In the genomic region with DNA sequence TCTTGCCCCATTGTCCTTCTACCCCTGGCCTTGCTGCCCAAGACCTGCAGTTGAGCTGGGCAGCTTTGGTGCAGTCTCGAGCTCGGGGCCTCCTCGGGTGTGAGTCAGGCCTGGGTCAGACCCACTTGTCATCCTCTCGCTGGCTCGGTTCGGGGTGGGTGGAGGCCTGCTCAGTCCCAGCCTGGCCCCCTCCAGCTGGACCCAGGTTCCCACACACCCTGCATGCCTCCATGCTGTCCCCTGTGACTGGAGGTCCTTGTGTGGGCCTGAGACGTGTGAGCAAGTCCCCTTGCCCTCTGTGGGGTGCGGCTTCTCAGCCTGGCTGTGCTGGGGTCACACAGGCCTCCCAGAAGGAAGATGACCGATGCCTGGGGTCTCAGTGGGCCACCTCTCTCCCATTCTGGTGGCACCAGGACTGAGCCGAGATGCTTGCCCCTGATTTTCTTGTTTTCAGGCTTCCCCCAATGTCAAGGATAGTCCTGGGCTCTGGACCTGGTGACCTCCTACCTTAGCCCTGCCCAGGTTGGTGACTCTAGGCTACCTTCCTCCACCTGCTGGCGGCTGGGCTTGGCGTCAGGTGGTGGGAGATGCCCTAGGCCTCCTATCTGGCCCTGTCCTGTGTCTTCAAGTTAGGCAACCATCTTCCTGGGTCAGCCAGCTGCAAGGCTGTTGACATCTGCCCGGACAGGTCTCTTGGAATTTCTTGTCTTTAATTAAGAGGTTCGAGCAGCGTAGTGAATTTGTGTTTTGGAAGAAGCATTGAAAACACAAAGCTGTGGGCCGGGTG, we compare ENCODE assay signal across 19 cellular contexts. TPM values are rescaled to one million over a fixed set of nuclear protein-coding genes. Genes with fewer than 3 reads are reported as not detected.
DNase-seq lines count a peak whose midpoint lies in the region; TF ChIP-seq lines count a peak whose summit lies in the region.
"Had no signal": no experiment of that assay in that cellular context is flagged by ENCODE, and none has a peak within 500 bp of the region (broad histone marks: within the 10 kb centered on the region; RNA-seq: fewer than 3 reads in every experiment).

No MANE protein-coding gene starts in this region.

- H3K27me3 ChIP-seq in esophagus muscularis mucosa = no peaks in the 10 kb centered on the region
- H3K27me3 ChIP-seq in neuronal stem cell (ENCODE audit: control insufficient read depth in 3 of 3, insufficient read depth in 3 of 3, low read depth in 1 of 3, low read length in 3 of 3) = peaks cover 0 to 9% (median 0%) of the 10 kb centered on the region in 3 experiments
- H3K27me3 ChIP-seq in thymus (ENCODE audit: control insufficient read depth, insufficient read depth) = no peaks in the 10 kb centered on the region

- H3K4ac ChIP-seq in neuronal stem cell (ENCODE audit: low read length) = no peak overlapping the region

- H2BK12ac ChIP-seq in neuronal stem cell (ENCODE audit: low read length) = peak overlapping the region; percentile 46

- 87% methylated on average over 13 of the region's 16 CpGs for WGBS in esophagus muscularis mucosa
- no CpG with 5 or more reads among the region's 16 CpGs for WGBS in neuronal stem cell (ENCODE audit: extremely low coverage in 2 of 2, insufficient read length in 2 of 2, insufficient replicate concordance in 1 of 2), 2 donors
- 96% methylated on average over 16 of the region's 16 CpGs for WGBS in thymus

- TF ChIP-seq POLR2A in esophagus muscularis mucosa (IDR thresholded peaks at IDR 0.05; ENCODE audit: low read depth) = no peak

- H3K27ac ChIP-seq in VCaP = peak overlapping the region; percentile 99
- H3K27ac ChIP-seq in esophagus muscularis mucosa (replicated peaks in 1 of 4) = peak overlapping the region; percentile 78 to 86 (median 81)
- no peak overlapping the region for H3K27ac ChIP-seq in neuronal stem cell (replicated peaks; ENCODE audit: low read length)
- peak overlapping the region; percentile 31 for H3K27ac ChIP-seq in thymus (ENCODE audit: low read depth)

- no peak for DNase-seq in esophagus muscularis mucosa (ENCODE audit: extremely low spot score)
- DNase-seq in neuronal stem cell (ENCODE audit: low spot score) = no peak
- no peak for DNase-seq in NK-92 (lab: John Stamatoyannopoulos, UW; ENCODE audit: unreplicated experiment)
- DNase-seq in T-helper 2 cell = no peak
- DNase-seq in CD1c-positive myeloid dendritic cell (ENCODE audit: extremely low spot score) = no peak
- DNase-seq: AML-193; central memory CD4-positive, alpha-beta T cell; COR-L47; DMS79 treated with DMSO at 0.1 percent for 48 hours; effector CD8-positive, alpha-beta T cell; foreskin melanocyte; mesenchymal stem cell; NCI-H1092; NCI-H2029 treated with DMSO at 0.1 percent for 48 hours; PC-3; SIG-M5 had no signal

- H2AFZ ChIP-seq in neuronal stem cell (ENCODE audit: low read length) = no peak overlapping the region

- H3K14ac ChIP-seq in neuronal stem cell (ENCODE audit: low read length) = no peak overlapping the region

- peak overlapping the region; percentile 68 for H2AK5ac ChIP-seq in neuronal stem cell (ENCODE audit: low read depth, low read length)

- no peak overlapping the region for H4K91ac ChIP-seq in neuronal stem cell (ENCODE audit: low read depth, low read length, poor library complexity)

- H3K23ac ChIP-seq in neuronal stem cell (ENCODE audit: low read depth, low read length, poor library complexity) = peak overlapping the region; percentile 35

- no peaks in the 10 kb centered on the region for H3K9me3 ChIP-seq in esophagus muscularis mucosa
- peaks cover 0 to 3% of the 10 kb centered on the region in 2 donors for H3K9me3 ChIP-seq in neuronal stem cell (replicated peaks in 1 of 2; ENCODE audit: control insufficient read depth in 2 of 2, insufficient read depth in 1 of 2, low read depth in 1 of 2, low read length in 2 of 2)
- no peaks in the 10 kb centered on the region for H3K9me3 ChIP-seq in thymus (ENCODE audit: control insufficient read depth)

- no peak overlapping the region for H2BK5ac ChIP-seq in neuronal stem cell (ENCODE audit: low read length)

- peak overlapping the region; percentile 29 for H4K8ac ChIP-seq in neuronal stem cell (ENCODE audit: low read depth, low read length)

- H3K4me2 ChIP-seq in neuronal stem cell (ENCODE audit: insufficient read depth, low read length, poor library complexity, severe bottlenecking) = no peak overlapping the region

- peaks cover 13% of the 10 kb centered on the region for H3K79me1 ChIP-seq in neuronal stem cell (ENCODE audit: low read depth, low read length)

- peak overlapping the region; percentile 39 for H2BK15ac ChIP-seq in neuronal stem cell (ENCODE audit: low read length)

- H3K36me3 ChIP-seq in esophagus muscularis mucosa (no peaks in the 10 kb centered on the region), neuronal stem cell (replicated peaks in 1 of 2; ENCODE audit: control insufficient read depth in 2 of 2, insufficient read depth in 2 of 2, low read length in 2 of 2) (no peaks in the 10 kb centered on the region), thymus (ENCODE audit: control insufficient read depth, insufficient read depth) (no peaks in the 10 kb centered on the region)

- H3K9ac ChIP-seq in neuronal stem cell (ENCODE audit: low read depth, low read length, poor library complexity) = no peak overlapping the region

- intact Hi-C loops in esophagus muscularis mucosa (cut with DNase I) = no loop called here

- no peak for TF ChIP-seq CTCF in VCaP (conservative IDR thresholded peaks at IDR 0.05)
- no peak for TF ChIP-seq CTCF in esophagus muscularis mucosa (IDR thresholded peaks at IDR 0.05)

- TF ChIP-seq EP300 in esophagus muscularis mucosa (IDR thresholded peaks at IDR 0.05) = no peak

- H3K4me1 ChIP-seq in esophagus muscularis mucosa (peaks cover 66 to 97% (median 84%) of the 10 kb centered on the region in 4 donors), neuronal stem cell (ENCODE audit: control insufficient read depth in 2 of 2, insufficient read depth in 1 of 2, low read depth in 1 of 2, low read length in 2 of 2) (peaks cover 18 to 24% of the 10 kb centered on the region in 2 donors), thymus (ENCODE audit: control insufficient read depth, insufficient read depth, low read length) (no peaks in the 10 kb centered on the region)

- peak overlapping the region; percentile 83 for H3K18ac ChIP-seq in neuronal stem cell (ENCODE audit: low read length)

- H3K4me3 ChIP-seq in esophagus muscularis mucosa (no peak overlapping the region), neuronal stem cell (ENCODE audit: low read length in 2 of 2) (no peak overlapping the region), thymus (ENCODE audit: low read length) (no peak overlapping the region)

- H2BK120ac ChIP-seq in neuronal stem cell (ENCODE audit: low read depth, low read length) = no peak overlapping the region

RNA-seq across cellular contexts. Expression of a gene that starts 15.1 kb away (rescaled TPM):
- 10 to 100 TPM; 18.6 to 89.9 (median 40.8) TPM for total RNA-seq in esophagus muscularis mucosa
- 22.1 TPM for polyA plus RNA-seq in neuronal stem cell (2013, experiment 1 of 2)
- 22.8 TPM for polyA plus RNA-seq in neuronal stem cell (2013, experiment 2 of 2)
- polyA plus RNA-seq in thymus = 9.1 TPM
- total RNA-seq: osteocyte had no signal
